ENCODE assay signal across 1 cellular context in the genomic region with DNA sequence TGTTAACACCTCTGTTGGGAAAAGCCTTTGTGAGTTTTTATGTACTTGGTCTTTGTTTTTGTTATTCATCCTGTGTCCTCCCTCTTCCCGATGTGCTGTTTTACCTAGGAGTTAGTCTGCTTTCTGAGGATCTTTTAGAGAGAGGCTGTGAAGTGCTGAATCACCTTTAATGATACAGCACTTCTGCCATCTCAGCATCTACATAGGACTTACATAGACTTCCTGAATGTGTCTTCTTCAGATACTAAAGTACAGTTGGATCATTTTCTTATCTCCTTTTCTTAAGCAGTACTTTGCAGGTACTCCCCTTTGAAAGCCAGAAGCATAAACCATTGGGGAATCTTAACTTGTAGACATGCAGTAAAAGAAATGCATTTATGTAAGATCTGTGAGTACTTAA.
TF ChIP-seq lines count a peak whose summit lies in the region.

No MANE protein-coding gene starts in this region.

TF ChIP-seq in H1, 55 proteins besides CTCF, POLR2A, EP300 and RAD21:
- TF ChIP-seq MAFK (IDR thresholded peaks at IDR 0.05; ENCODE audit: low read depth, low read length), result peak; percentile 97
- no peak for TF ChIP-seq EZH2 (IDR thresholded peaks at IDR 0.05; ENCODE audit: low read depth, low read length, severe bottlenecking)
- no peak for TF ChIP-seq CEBPB (IDR thresholded peaks at IDR 0.05; ENCODE audit: low read depth, low read length)
- no peak for TF ChIP-seq SP2 (IDR thresholded peaks at IDR 0.05; ENCODE audit: low read length)
- TF ChIP-seq BACH1 (IDR thresholded peaks at IDR 0.05; ENCODE audit: low read length), result peak; percentile 100
